In genomic region chr2:7037340-7038333, GRCh38 we compare ENCODE assay signal across 8 cellular contexts.
DNase-seq lines count a peak whose midpoint lies in the region; ATAC-seq, FAIRE-seq and TF ChIP-seq lines count a peak whose summit lies in the region.

No MANE protein-coding gene starts in this region.

- H3K14ac ChIP-seq in H1 (ENCODE audit: insufficient read length) = no peak overlapping the region

- no peak for TF ChIP-seq POLR2A in H1 (IDR thresholded peaks at IDR 0.05; ENCODE audit: control extremely low read depth in 1 of 2, low read depth in 2 of 2, low read length in 2 of 2)

- no peaks in the 10 kb centered on the region for H3K79me1 ChIP-seq in H1 (ENCODE audit: low read depth, low read length)

- H3K4me2 ChIP-seq in H1 (ENCODE audit: insufficient read depth in 1 of 2, low read depth in 2 of 2, low read length in 2 of 2) = no peak overlapping the region

- no peak overlapping the region for H2BK120ac ChIP-seq in H1 (replicated peaks; ENCODE audit: low read depth, low read length)

- peak; percentile 65 for FAIRE-seq in H1 (lab: Jason Lieb, UNC)

- peaks cover 12% of the 10 kb centered on the region; the same call in 1 of the 2 replicates for H3K23me2 ChIP-seq in H1 (ENCODE audit: low read depth, low read length)

- H3K9ac ChIP-seq in H1 (replicated peaks in 1 of 4; ENCODE audit: extremely low read depth in 1 of 4, low read depth in 3 of 4, low read length in 3 of 4) = no peak overlapping the region

- H3K36me3 Mint-ChIP-seq in mesothelial cell of epicardium = peaks cover 57% of the 10 kb centered on the region

- H3K23ac ChIP-seq in H1 (ENCODE audit: insufficient read length) = no peak overlapping the region

- no peaks in the 10 kb centered on the region for H3K9me3 ChIP-seq in H1 (ENCODE audit: insufficient read depth in 2 of 2, low read depth in 1 of 2, low read length in 1 of 2)

- H3K56ac ChIP-seq in H1 (replicated peaks; ENCODE audit: insufficient read length, low read depth, low read length) = no peak overlapping the region

- H3K4ac ChIP-seq in H1 (replicated peaks; ENCODE audit: insufficient read length, low read depth, low read length) = no peak overlapping the region

- H2BK15ac ChIP-seq in H1 (ENCODE audit: low read length) = no peak overlapping the region

- H3K4me3 Mint-ChIP-seq in mesothelial cell of epicardium = no peak overlapping the region

- H3K4me3 ChIP-seq in AG09309 (ENCODE audit: control insufficient read depth, low read depth, low read length) (no peak overlapping the region), H1 (ENCODE audit: extremely low read depth in 1 of 4, insufficient read depth in 2 of 4, low read depth in 3 of 4, low read length in 4 of 4) (no peak overlapping the region)

- CTCF ChIA-PET in H1 (lab: Charles Lee; ENCODE audit: partially characterized antibody) = interaction anchor here (0.6 to 4.4 kb wide), 10 partner anchors 10 to 356 kb away, joined by 3 to 30 read pairs (median 4); no protein-coding TSS in a partner anchor

- H3K4me1 Mint-ChIP-seq in mesothelial cell of epicardium = peaks cover 5% of the 10 kb centered on the region

- H4K91ac ChIP-seq in H1 (replicated peaks; ENCODE audit: insufficient read length, low read length) = no peak overlapping the region

- no peak for DNase-seq in AG09309 (ENCODE audit: low read depth)
- DNase-seq in NCI-H2227 treated with DMSO at 0.1 percent for 48 hours (lab: John Stamatoyannopoulos, UW) = peak; percentile 41
- peak; percentile 44 to 49 for DNase-seq in activated CD4-positive, alpha-beta T cell treated with anti-CD3 and anti-CD28 coated beads, Interleukin-2, amount 50 U/mL, for 4 hours
- DNase-seq in H1 (ENCODE audit: low read depth in 1 of 2, low spot score in 2 of 2) = peak in 1 of 2 experiments; percentile 81
- peak in 1 of 2 experiments; percentile 70 for DNase-seq in mesothelial cell of epicardium (ENCODE audit: low spot score in 2 of 2, unreplicated experiment in 2 of 2)
- peak; percentile 20 for DNase-seq in stimulated activated naive CD4-positive, alpha-beta T cell treated with Interleukin-2 at 50 U/mL for 16 hours (lab: John Stamatoyannopoulos, UW)

- ATAC-seq in GM18511 (IDR thresholded peaks at IDR 0.05; ENCODE audit: unreplicated experiment) = peak; percentile 96
- ATAC-seq in HG02981 (IDR thresholded peaks at IDR 0.05; ENCODE audit: unreplicated experiment) = peak; percentile 88

- no peaks in the 10 kb centered on the region for H3K4me1 ChIP-seq in H1 (replicated peaks in 1 of 4; ENCODE audit: control insufficient read depth in 3 of 4, insufficient read depth in 4 of 4, low read length in 3 of 4)

- H2BK20ac ChIP-seq in H1 (ENCODE audit: low read length) = no peak overlapping the region

- no peaks in the 10 kb centered on the region for H4K20me1 ChIP-seq in H1 (replicated peaks in 1 of 2; ENCODE audit: control insufficient read depth in 1 of 2, insufficient read depth in 2 of 2, low read length in 2 of 2)

- H2BK12ac ChIP-seq in H1 (ENCODE audit: low read depth, low read length) = no peak overlapping the region

- WGBS in H1 (ENCODE audit: extremely low coverage in 1 of 2, insufficient coverage in 1 of 2, insufficient read length in 1 of 2, insufficient replicate concordance in 2 of 2, low coverage in 1 of 2, low lambda C conversion rate in 2 of 2, missing lambda C conversion rate in 1 of 2), 2 experiments = 69% methylated on average over 18 of the region's 18 CpGs; no CpG with 5 or more reads in 1 of the 2 experiments

- no peak overlapping the region for H2BK5ac ChIP-seq in H1 (ENCODE audit: low read depth, low read length)

- no peak overlapping the region for H2AFZ ChIP-seq in H1 (ENCODE audit: low read length)

- H3K18ac ChIP-seq in H1 (ENCODE audit: extremely low read depth, low read length) = no peak overlapping the region

- peak; percentile 80 to 83 for TF ChIP-seq RAD21 in H1 (IDR thresholded peaks at IDR 0.05 in 1 of 2, conservative IDR thresholded peaks at IDR 0.05 in 1 of 2; ENCODE audit: low read depth in 2 of 2, low read length in 2 of 2)

- no peak overlapping the region for H3K27ac ChIP-seq in H1 (ENCODE audit: low read depth, low read length)

- H2AK5ac ChIP-seq in H1 (ENCODE audit: low read depth, low read length) = no peak overlapping the region

- TF ChIP-seq CTCF in AG09309 (IDR thresholded peaks at IDR 0.05; ENCODE audit: control insufficient read depth, insufficient read depth, low read depth, low read length, missing control alignments) = peak; percentile 83
- TF ChIP-seq CTCF in H1 (IDR thresholded peaks at IDR 0.05; ENCODE audit: control extremely low read depth in 1 of 3, insufficient read depth in 1 of 3, low read depth in 1 of 3, low read length in 3 of 3) = peak; percentile 85 to 94 (median 91)
- peak; percentile 67 for TF ChIP-seq CTCF in mesothelial cell of epicardium (IDR thresholded peaks at IDR 0.05; ENCODE audit: unreplicated experiment)

- H3K9me3 Mint-ChIP-seq in mesothelial cell of epicardium = no peaks in the 10 kb centered on the region

- TF ChIP-seq EP300 in H1 (IDR thresholded peaks at IDR 0.05; ENCODE audit: borderline replicate concordance in 1 of 2, low read depth in 2 of 2, low read length in 2 of 2) = no peak

- no peak overlapping the region for H3K27ac Mint-ChIP-seq in mesothelial cell of epicardium

- POLR2A ChIA-PET in H1 (lab: Charles Lee; ENCODE audit: partially characterized antibody) = no interaction called here

- peaks cover 0 to 4% (median 0%) of the 10 kb centered on the region in 4 experiments; a peak in 2 of 8 replicates for H3K36me3 ChIP-seq in H1 (ENCODE audit: control insufficient read depth in 2 of 4, insufficient read depth in 4 of 4, low read length in 3 of 4)

- H3K79me2 ChIP-seq in H1 (ENCODE audit: control insufficient read depth in 1 of 2, insufficient read depth in 2 of 2, low read length in 2 of 2) = no peaks in the 10 kb centered on the region

- no peaks in the 10 kb centered on the region for H3K27me3 ChIP-seq in H1 (replicated peaks in 1 of 4; ENCODE audit: control insufficient read depth in 3 of 4, extremely low read depth in 1 of 4, insufficient read depth in 3 of 4, low read length in 3 of 4)

- no peak overlapping the region for H4K5ac ChIP-seq in H1 (ENCODE audit: insufficient read length, low read depth, low read length)

- H3K27me3 Mint-ChIP-seq in mesothelial cell of epicardium (ENCODE audit: low read depth) = no peaks in the 10 kb centered on the region

- no peak overlapping the region for H4K8ac ChIP-seq in H1 (ENCODE audit: extremely low read depth, insufficient read depth, low read length)

TF ChIP-seq in H1, 55 proteins besides CTCF, POLR2A, EP300 and RAD21:
- TF ChIP-seq CREB1 (IDR thresholded peaks at IDR 0.05) (no peak), MAX (IDR thresholded peaks at IDR 0.05) (peak; percentile 91), NANOG (IDR thresholded peaks at IDR 0.05; ENCODE audit: insufficient read depth, low read depth, low read length, poor library complexity, severe bottlenecking) (no peak), SIRT6 (IDR thresholded peaks at IDR 0.05; ENCODE audit: low read length) (no peak), YY1 (IDR thresholded peaks at IDR 0.05; ENCODE audit: low read depth, low read length) (no peak), TEAD4 (IDR thresholded peaks at IDR 0.05; ENCODE audit: low read depth, low read length) (peak; percentile 45; the same call in 1 of the 2 replicates), RXRA (IDR thresholded peaks at IDR 0.05; ENCODE audit: insufficient read depth, low read depth, low read length) (no peak), JUN (IDR thresholded peaks at IDR 0.05; ENCODE audit: low read depth, low read length) (no peak), E2F6 (IDR thresholded peaks at IDR 0.05) (peak; percentile 47; the same call in 1 of the 2 replicates)
TF ChIP-seq in H1: peak in this region for 3.
